In the genomic region with DNA sequence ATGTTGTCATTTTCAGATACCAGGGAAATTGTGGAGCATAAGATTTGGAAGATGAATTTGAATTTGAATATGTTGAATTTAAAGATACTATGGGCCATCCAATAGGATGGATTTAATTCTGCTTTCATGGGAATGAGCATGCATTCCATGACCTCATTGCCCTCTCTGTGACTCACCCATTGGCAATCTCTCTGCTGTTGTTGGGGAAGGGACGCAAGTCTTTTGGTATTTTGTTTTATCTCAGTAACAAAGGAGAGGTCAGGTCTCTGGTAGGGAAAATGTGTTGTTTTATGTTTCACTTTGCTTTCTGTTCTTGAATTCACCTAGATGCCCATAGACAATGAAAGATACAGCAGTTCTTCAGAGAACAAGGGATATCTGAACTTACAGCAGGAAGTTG, we compare ENCODE assay signal across 15 cellular contexts. TPM values are rescaled to one million over a fixed set of nuclear protein-coding genes. Genes with fewer than 3 reads are reported as not detected.
A peak's percentile ranks its signal among the peaks of the same experiment; 100 is the strongest.
DNase-seq lines count a peak whose midpoint lies in the region; FAIRE-seq and TF ChIP-seq lines count a peak whose summit lies in the region.
"Had no signal": no experiment of that assay in that cellular context is flagged by ENCODE, and none has a peak within 500 bp of the region (broad histone marks: within the 10 kb centered on the region; RNA-seq: fewer than 3 reads in every experiment).

No MANE protein-coding gene starts in this region.

- no peaks in the 10 kb centered on the region for H3K4me1 ChIP-seq in breast epithelium
- H3K4me1 ChIP-seq in stomach: no peaks in the 10 kb centered on the region
- H3K4me1 ChIP-seq: gastrocnemius medialis had no signal

- FAIRE-seq in urothelium cell line (lab: Jason Lieb, UNC): no peak
- FAIRE-seq: G401.6 had no signal

- no peak overlapping the region for H3K27ac Mint-ChIP-seq in MCF 10A (ENCODE audit: low read depth, unreplicated experiment)
- H3K27ac Mint-ChIP-seq: IgD-negative memory B cell had no signal

- no peak for TF ChIP-seq CTCF in MCF 10A (IDR thresholded peaks at IDR 0.05; ENCODE audit: unreplicated experiment)
- no peak for TF ChIP-seq CTCF in breast epithelium (IDR thresholded peaks at IDR 0.05)
- no peak for TF ChIP-seq CTCF in foreskin fibroblast (IDR thresholded peaks at IDR 0.05; ENCODE audit: low read depth, low read length)
- TF ChIP-seq CTCF in stomach (IDR thresholded peaks at IDR 0.05): no peak

- CTCF ChIA-PET in MCF 10A (lab: Yijun Ruan, JAX): interaction anchor here (1.2 to 1.9 kb wide), 2 partner anchors 10 to 45 kb away, joined by 4 to 7 read pairs; no protein-coding TSS in a partner anchor

- peak overlapping the region; percentile 30 for H3K4me3 Mint-ChIP-seq in MCF 10A (ENCODE audit: unreplicated experiment)
- H3K4me3 Mint-ChIP-seq: IgD-negative memory B cell had no signal

- no peaks in the 10 kb centered on the region for H3K36me3 Mint-ChIP-seq in MCF 10A (ENCODE audit: insufficient read depth, unreplicated experiment)
- H3K36me3 Mint-ChIP-seq: IgD-negative memory B cell had no signal

- peaks cover 50% of the 10 kb centered on the region for H3K9me3 Mint-ChIP-seq in MCF 10A (ENCODE audit: unreplicated experiment)

- TF ChIP-seq EP300 in stomach (IDR thresholded peaks at IDR 0.05): no peak

- no peaks in the 10 kb centered on the region for H3K27me3 Mint-ChIP-seq in MCF 10A (ENCODE audit: insufficient read depth, unreplicated experiment)
- H3K27me3 Mint-ChIP-seq: IgD-negative memory B cell had no signal

- intact Hi-C loops in MCF 10A (cut with micrococcal nuclease): loop anchor here (1.0 kb wide), 1 partner anchor 114 kb away; no protein-coding TSS in a partner anchor
- intact Hi-C loops in breast epithelium (cut with DNase I; ENCODE audit: low total_unique reads): no loop called here
- intact Hi-C loops in stomach (cut with DNase I; ENCODE audit: low total_unique reads): no loop called here

- H3K27me3 ChIP-seq in breast epithelium (no peaks in the 10 kb centered on the region), stomach (no peaks in the 10 kb centered on the region)
- H3K27me3 ChIP-seq: gastrocnemius medialis, ovary had no signal

- no peak overlapping the region for H3K27ac ChIP-seq in breast epithelium
- H3K27ac ChIP-seq in stomach: no peak overlapping the region
- H3K27ac ChIP-seq: 22Rv1, gastrocnemius medialis, ovary had no signal

- DNase-seq in MCF 10A (ENCODE audit: unreplicated experiment) (peak; percentile 85), breast epithelium (ENCODE audit: low spot score in 2 of 2) (no peak), amniotic epithelial cell (ENCODE audit: low read depth) (peak; percentile 89), foreskin fibroblast (peak; percentile 69 to 87), urothelium cell line (ENCODE audit: low spot score) (peak; percentile 50), NCI-H524 (lab: John Stamatoyannopoulos, UW) (no peak), UCSD-AML1 (lab: John Stamatoyannopoulos, UW; ENCODE audit: unreplicated experiment) (no peak), stomach (no peak)
- DNase-seq: gastrocnemius medialis, ovary had no signal

- H3K9me3 ChIP-seq in breast epithelium (peaks cover 0 to 10% of the 10 kb centered on the region in 2 donors), stomach (peaks cover 0 to 9% (median 0%) of the 10 kb centered on the region in 4 donors)
- H3K9me3 ChIP-seq: gastrocnemius medialis, ovary had no signal

- POLR2A ChIA-PET in MCF 10A (lab: Yijun Ruan, JAX): interaction anchor here (0.9 to 1.2 kb wide), 4 partner anchors 11 to 44 kb away, joined by 3 to 11 read pairs (median 6); no protein-coding TSS in a partner anchor

- H3K36me3 ChIP-seq in breast epithelium (no peaks in the 10 kb centered on the region), stomach (no peaks in the 10 kb centered on the region)
- H3K36me3 ChIP-seq: gastrocnemius medialis, ovary had no signal

- no TSS peak for BruUV-seq in MCF 10A (replicated peaks; lab: Mats Ljungman, UMichigan)

- H3K4me1 Mint-ChIP-seq in MCF 10A (ENCODE audit: insufficient read depth, unreplicated experiment): peaks cover 19% of the 10 kb centered on the region
- H3K4me1 Mint-ChIP-seq: IgD-negative memory B cell had no signal

- 33 to 76% (median 48%) methylated on average over 1 of the region's 1 CpG for WGBS in stomach, 5 donors

- H3K4me3 ChIP-seq in breast epithelium (no peak overlapping the region), foreskin fibroblast (ENCODE audit: low read depth in 1 of 2, low read length in 2 of 2) (no peak overlapping the region), stomach (no peak overlapping the region)
- H3K4me3 ChIP-seq: gastrocnemius medialis, ovary had no signal

- no peak for TF ChIP-seq POLR2A in breast epithelium (IDR thresholded peaks at IDR 0.05)
- no peak for TF ChIP-seq POLR2A in stomach (IDR thresholded peaks at IDR 0.05)

RNA-seq across cellular contexts. Expression of a gene that starts 42.1 kb away (rescaled TPM):
- total RNA-seq in MCF 10A (2022): not detected in 2 replicates
- total RNA-seq in breast epithelium: not detected
- total RNA-seq in stomach: not detected
- polyA plus RNA-seq in stomach: not detected
- total RNA-seq: cardiac septum, gastrocnemius medialis, lower leg skin, ovary had no signal
- polyA plus RNA-seq: IgD-negative memory B cell, ovary had no signal

Comparison
In these comparisons a context has a peak if more than half of its experiments do, and no peak if none do; other contexts are left out.
1. DNase-seq: peak in MCF 10A (single experiment), amniotic epithelial cell (single experiment), foreskin fibroblast (2 of 2) and urothelium cell line (single experiment); none in breast epithelium (0 of 2), NCI-H524 (0 of 2), UCSD-AML1 (single experiment) and stomach (single experiment).